16 cellular contexts compared by ENCODE assay signal in genomic region chr6:125871365-125871764, GRCh38.
A peak's percentile ranks its signal among the peaks of the same experiment; 100 is the strongest.
DNase-seq lines count a peak whose midpoint lies in the region; ATAC-seq and TF ChIP-seq lines count a peak whose summit lies in the region.
"Had no signal": no experiment of that assay in that cellular context is flagged by ENCODE, and none has a peak within 500 bp of the region (broad histone marks: within the 10 kb centered on the region; RNA-seq: fewer than 3 reads in every experiment).

No MANE protein-coding gene starts in this region.

- H3K36me3 ChIP-seq in left lung: peaks cover 0 to 12% of the 10 kb centered on the region in 2 donors

- H3K9me3 ChIP-seq in left lung: no peaks in the 10 kb centered on the region
- H3K9me3 ChIP-seq: tibial nerve had no signal

- intact Hi-C loops in left lung (cut with DNase I): no loop called here

- H3K27me3 ChIP-seq in left lung: no peaks in the 10 kb centered on the region
- H3K27me3 ChIP-seq: tibial nerve had no signal

- no peak for TF ChIP-seq CTCF in left lung (IDR thresholded peaks at IDR 0.05)

- H3K4me1 ChIP-seq in left lung: peaks cover 3 to 10% of the 10 kb centered on the region in 2 donors

- H3K27ac ChIP-seq in cingulate gyrus (ENCODE audit: low read depth, low read length): peak overlapping the region; percentile 98
- H3K27ac ChIP-seq in left lung: no peak overlapping the region
- H3K27ac ChIP-seq: SK-N-MC, tibial nerve had no signal

- in situ Hi-C loops in KBM-7 (cut with MboI; ENCODE audit: low pct_unique_long_range_greater_than_20kb, low sequenced_read_pairs): no loop called here

- no peak for ATAC-seq in left lung
- ATAC-seq: WTC11 had no signal

- DNase-seq in COLO668 (lab: John Stamatoyannopoulos, UW; ENCODE audit: unreplicated experiment) (peak; percentile 62), NCI-H1436 treated with DMSO at 0.1 percent for 48 hours (lab: John Stamatoyannopoulos, UW) (peak; percentile 95), NCI-H774 (lab: John Stamatoyannopoulos, UW) (peak; percentile 90), globus pallidus (ENCODE audit: low spot score) (no peak), KBM-7 (no peak), retina (no peak), left lung (no peak)
- DNase-seq: ACHN; activated CD8-positive, alpha-beta memory T cell treated with anti-CD3 and anti-CD28 coated beads, Interleukin-2, amount 50 U/mL, for 48 hours; activated naive CD8-positive, alpha-beta T cell treated with anti-CD3 and anti-CD28 coated beads, Interleukin-2, amount 10 ng/mL, durations not matched to agents 7 days and 5 days; mesendoderm; nucleus accumbens had no signal

- no peak overlapping the region for H3K4me3 ChIP-seq in left lung
- H3K4me3 ChIP-seq: SK-N-MC, tibial nerve had no signal

Comparison
In these comparisons a context has a peak if more than half of its experiments do, and no peak if none do; other contexts are left out.
1. DNase-seq: peak in COLO668 (single experiment), NCI-H1436 treated with DMSO at 0.1 percent for 48 hours (single experiment) and NCI-H774 (single experiment); none in globus pallidus (single experiment), KBM-7 (single experiment), retina (single experiment) and left lung (0 of 2).